16 cellular contexts compared by ENCODE assay signal in genomic region chr1:33012165-33012564, GRCh38. TPM values are rescaled to one million over a fixed set of nuclear protein-coding genes. Genes with fewer than 3 reads are reported as not detected.
DNase-seq lines count a peak whose midpoint lies in the region; ATAC-seq, FAIRE-seq and TF ChIP-seq lines count a peak whose summit lies in the region.
"Had no signal": no experiment of that assay in that cellular context is flagged by ENCODE, and none has a peak within 500 bp of the region (broad histone marks: within the 10 kb centered on the region; RNA-seq: fewer than 3 reads in every experiment).

No MANE protein-coding gene starts in this region.

- FAIRE-seq in GM12892 (lab: Jason Lieb, UNC) = no peak

- no peak overlapping the region for H3K4me3 Mint-ChIP-seq in Calu3 (ENCODE audit: low read depth, unreplicated experiment)
- H3K4me3 Mint-ChIP-seq in stimulated activated effector memory CD8-positive, alpha-beta T cell treated with anti-CD3 and anti-CD28 coated beads, Interleukin-12 subunit alpha, Interleukin-12 subunit beta, amount 100 ng/mL, for 72 hours = no peak overlapping the region
- no peak overlapping the region for H3K4me3 Mint-ChIP-seq in activated CD4-positive, alpha-beta T cell treated with anti-CD3 and anti-CD28 coated beads for 36 hours
- H3K4me3 Mint-ChIP-seq: activated CD4-positive, alpha-beta memory T cell treated with anti-CD3 and anti-CD28 coated beads, Interleukin-2, amount 10 ng/mL, durations not matched to agents 7 days and 5 days; effector memory CD8-positive, alpha-beta T cell had no signal

- CTCF ChIA-PET in Calu3 (lab: Charles Lee) = no interaction called here
- CTCF ChIA-PET in activated CD4-positive, alpha-beta T cell treated with anti-CD3 and anti-CD28 coated beads for 36 hours (lab: Charles Lee) = interaction anchor here (0.6 to 1.0 kb wide), 2 partner anchors 9 to 854 kb away, joined by 3 read pairs; no protein-coding TSS in a partner anchor

- H3K36me3 ChIP-seq in body of pancreas (replicated peaks in 1 of 2; ENCODE audit: insufficient read depth in 1 of 2, low read depth in 2 of 2) (peaks cover 0 to 12% of the 10 kb centered on the region in 2 donors), lower lobe of right lung (peaks cover 50% of the 10 kb centered on the region)

- BruUV-seq in Calu3 (replicated peaks; lab: Mats Ljungman, UMichigan) = no TSS peak

- H3K9me3 Mint-ChIP-seq in Calu3 (ENCODE audit: low read depth, unreplicated experiment) = no peaks in the 10 kb centered on the region
- H3K9me3 Mint-ChIP-seq in stimulated activated effector memory CD8-positive, alpha-beta T cell treated with anti-CD3 and anti-CD28 coated beads, Interleukin-12 subunit alpha, Interleukin-12 subunit beta, amount 100 ng/mL, for 72 hours = no peaks in the 10 kb centered on the region
- no peaks in the 10 kb centered on the region for H3K9me3 Mint-ChIP-seq in activated CD4-positive, alpha-beta T cell treated with anti-CD3 and anti-CD28 coated beads for 36 hours (ENCODE audit: low read depth)
- H3K9me3 Mint-ChIP-seq: activated CD4-positive, alpha-beta memory T cell treated with anti-CD3 and anti-CD28 coated beads, Interleukin-2, amount 10 ng/mL, durations not matched to agents 7 days and 5 days; effector memory CD8-positive, alpha-beta T cell had no signal

- H3K4me1 Mint-ChIP-seq in Calu3 (ENCODE audit: low read depth, unreplicated experiment) = peaks cover 60% of the 10 kb centered on the region
- H3K4me1 Mint-ChIP-seq in stimulated activated effector memory CD8-positive, alpha-beta T cell treated with anti-CD3 and anti-CD28 coated beads, Interleukin-12 subunit alpha, Interleukin-12 subunit beta, amount 100 ng/mL, for 72 hours = peaks cover 5% of the 10 kb centered on the region
- no peaks in the 10 kb centered on the region for H3K4me1 Mint-ChIP-seq in activated CD4-positive, alpha-beta T cell treated with anti-CD3 and anti-CD28 coated beads for 36 hours

- no peak for ATAC-seq in body of pancreas
- ATAC-seq in lower lobe of right lung = no peak
- no peak for ATAC-seq in stimulated activated effector memory CD8-positive, alpha-beta T cell treated with anti-CD3 and anti-CD28 coated beads, Interleukin-12 subunit alpha, Interleukin-12 subunit beta, amount 100 ng/mL, for 72 hours
- ATAC-seq in activated CD4-positive, alpha-beta T cell treated with anti-CD3 and anti-CD28 coated beads for 36 hours = no peak
- ATAC-seq: effector memory CD8-positive, alpha-beta T cell had no signal

- intact Hi-C loops in Calu3 (cut with micrococcal nuclease; ENCODE audit: unreplicated experiment) (no loop called here), body of pancreas (cut with DNase I) (no loop called here), lower lobe of right lung (cut with DNase I) (no loop called here), posterior cingulate gyrus (cut with DNase I) (loop anchor here (5.0 kb wide), 1 partner anchor 45 kb away; no protein-coding TSS in a partner anchor)
- intact Hi-C loops in activated CD4-positive, alpha-beta T cell treated with anti-CD3 and anti-CD28 coated beads for 36 hours (cut with DNase I, micrococcal nuclease) = no loop called here

- no peaks in the 10 kb centered on the region for H3K27me3 Mint-ChIP-seq in Calu3 (ENCODE audit: unreplicated experiment)
- H3K27me3 Mint-ChIP-seq in activated CD4-positive, alpha-beta T cell treated with anti-CD3 and anti-CD28 coated beads for 36 hours = no peaks in the 10 kb centered on the region
- H3K27me3 Mint-ChIP-seq: activated CD4-positive, alpha-beta memory T cell treated with anti-CD3 and anti-CD28 coated beads, Interleukin-2, amount 10 ng/mL, durations not matched to agents 7 days and 5 days; effector memory CD8-positive, alpha-beta T cell had no signal

- TF ChIP-seq POLR2A in body of pancreas (IDR thresholded peaks at IDR 0.05) (no peak), GM12892 (IDR thresholded peaks at IDR 0.05; ENCODE audit: low read depth, low read length) (no peak)

- peak overlapping the region; percentile 25 to 56 (median 43) for H3K27ac ChIP-seq in body of pancreas
- H3K27ac ChIP-seq in lower lobe of right lung = peak overlapping the region; percentile 65
- H3K27ac ChIP-seq: BLaER1 had no signal

- WGBS in body of pancreas, 2 donors = 69 to 75% methylated on average over 3 of the region's 3 CpGs

- H3K36me3 Mint-ChIP-seq in Calu3 (ENCODE audit: insufficient read depth, unreplicated experiment) = peaks cover 45% of the 10 kb centered on the region
- H3K36me3 Mint-ChIP-seq in stimulated activated effector memory CD8-positive, alpha-beta T cell treated with anti-CD3 and anti-CD28 coated beads, Interleukin-12 subunit alpha, Interleukin-12 subunit beta, amount 100 ng/mL, for 72 hours = peaks cover 97% of the 10 kb centered on the region
- peaks cover 69% of the 10 kb centered on the region for H3K36me3 Mint-ChIP-seq in activated CD4-positive, alpha-beta T cell treated with anti-CD3 and anti-CD28 coated beads for 36 hours (ENCODE audit: low read depth)

- DNase-seq in Calu3 (no peak), body of pancreas (no peak), lower lobe of right lung (no peak), GM12892 (ENCODE audit: insufficient read length) (no peak), posterior cingulate gyrus (no peak), AG08396 (ENCODE audit: low spot score) (no peak)
- no peak for DNase-seq in stimulated activated effector memory CD8-positive, alpha-beta T cell treated with anti-CD3 and anti-CD28 coated beads, Interleukin-12 subunit alpha, Interleukin-12 subunit beta, amount 100 ng/mL, for 72 hours (ENCODE audit: low spot score in 2 of 2)
- no peak for DNase-seq in activated CD4-positive, alpha-beta T cell treated with anti-CD3 and anti-CD28 coated beads for 36 hours
- DNase-seq: activated CD4-positive, alpha-beta memory T cell treated with anti-CD3 and anti-CD28 coated beads, Interleukin-2, amount 10 ng/mL, durations not matched to agents 7 days and 5 days; activated effector memory CD4-positive, alpha-beta T cell treated with anti-CD3 and anti-CD28 coated beads, Interleukin-2, amount 50 U/mL, for 16 hours; effector memory CD8-positive, alpha-beta T cell; foreskin fibroblast; NCI-H187; NCI-H524; PC-9 had no signal

- no peaks in the 10 kb centered on the region for H3K27me3 ChIP-seq in body of pancreas
- no peaks in the 10 kb centered on the region for H3K27me3 ChIP-seq in lower lobe of right lung (ENCODE audit: low read depth)
- H3K27me3 ChIP-seq: BLaER1 had no signal

- H3K27ac Mint-ChIP-seq in Calu3 (ENCODE audit: unreplicated experiment) = peak overlapping the region; percentile 47
- peak overlapping the region; percentile 64 for H3K27ac Mint-ChIP-seq in stimulated activated effector memory CD8-positive, alpha-beta T cell treated with anti-CD3 and anti-CD28 coated beads, Interleukin-12 subunit alpha, Interleukin-12 subunit beta, amount 100 ng/mL, for 72 hours
- H3K27ac Mint-ChIP-seq in activated CD4-positive, alpha-beta T cell treated with anti-CD3 and anti-CD28 coated beads for 36 hours = no peak overlapping the region
- H3K27ac Mint-ChIP-seq: activated CD4-positive, alpha-beta memory T cell treated with anti-CD3 and anti-CD28 coated beads, Interleukin-2, amount 10 ng/mL, durations not matched to agents 7 days and 5 days had no signal

- H3K9me3 ChIP-seq in body of pancreas (no peaks in the 10 kb centered on the region), lower lobe of right lung (no peaks in the 10 kb centered on the region)
- H3K9me3 ChIP-seq: BLaER1 had no signal

- H3K4me3 ChIP-seq in body of pancreas (no peak overlapping the region), lower lobe of right lung (no peak overlapping the region)
- H3K4me3 ChIP-seq: BLaER1, PC-9 had no signal

- TF ChIP-seq CTCF in Calu3 (IDR thresholded peaks at IDR 0.05; ENCODE audit: unreplicated experiment) = no peak
- TF ChIP-seq CTCF in body of pancreas (IDR thresholded peaks at IDR 0.05) = no peak
- TF ChIP-seq CTCF in lower lobe of right lung (IDR thresholded peaks at IDR 0.05) = no peak

- H3K4me1 ChIP-seq in body of pancreas (peaks cover 62% of the 10 kb centered on the region), lower lobe of right lung (peaks cover 53% of the 10 kb centered on the region)
- H3K4me1 ChIP-seq: BLaER1 had no signal

- POLR2A ChIA-PET in activated CD4-positive, alpha-beta T cell treated with anti-CD3 and anti-CD28 coated beads for 36 hours (lab: Charles Lee) = no interaction called here

RNA-seq across cellular contexts. Expression of gene AK2, which starts 24.5 kb away (rescaled TPM):
- total RNA-seq in Calu3 (2022) (226 and 233 TPM in 2 replicates), body of pancreas (100 to 1,000 TPM in 1 of 2 donors, 10 to 100 TPM in 1; 76.8 to 533 TPM), lower lobe of right lung (103 TPM)
- 223 TPM for polyA plus RNA-seq in GM12892 (2012; ENCODE audit: missing spikeins)
- total RNA-seq in activated CD4-positive, alpha-beta T cell treated with anti-CD3 and anti-CD28 coated beads for 36 hours = 100 to 1,000 TPM; 386 to 464 TPM

RNA-seq across cellular contexts. Expression of gene RNF19B, which starts 47.6 kb away (rescaled TPM):
- 21.5 and 23.2 TPM in 2 replicates for total RNA-seq in Calu3 (2022)
- 10 to 100 TPM in 1 of 2 donors, 1 to 10 TPM in 1; 7.5 to 19.8 TPM for total RNA-seq in body of pancreas
- total RNA-seq in lower lobe of right lung = 27.9 TPM
- polyA plus RNA-seq in GM12892 (2012; ENCODE audit: missing spikeins) = 16.5 TPM
- 10 to 100 TPM; 22.5 to 23.9 TPM for total RNA-seq in activated CD4-positive, alpha-beta T cell treated with anti-CD3 and anti-CD28 coated beads for 36 hours
